In the genomic region with DNA sequence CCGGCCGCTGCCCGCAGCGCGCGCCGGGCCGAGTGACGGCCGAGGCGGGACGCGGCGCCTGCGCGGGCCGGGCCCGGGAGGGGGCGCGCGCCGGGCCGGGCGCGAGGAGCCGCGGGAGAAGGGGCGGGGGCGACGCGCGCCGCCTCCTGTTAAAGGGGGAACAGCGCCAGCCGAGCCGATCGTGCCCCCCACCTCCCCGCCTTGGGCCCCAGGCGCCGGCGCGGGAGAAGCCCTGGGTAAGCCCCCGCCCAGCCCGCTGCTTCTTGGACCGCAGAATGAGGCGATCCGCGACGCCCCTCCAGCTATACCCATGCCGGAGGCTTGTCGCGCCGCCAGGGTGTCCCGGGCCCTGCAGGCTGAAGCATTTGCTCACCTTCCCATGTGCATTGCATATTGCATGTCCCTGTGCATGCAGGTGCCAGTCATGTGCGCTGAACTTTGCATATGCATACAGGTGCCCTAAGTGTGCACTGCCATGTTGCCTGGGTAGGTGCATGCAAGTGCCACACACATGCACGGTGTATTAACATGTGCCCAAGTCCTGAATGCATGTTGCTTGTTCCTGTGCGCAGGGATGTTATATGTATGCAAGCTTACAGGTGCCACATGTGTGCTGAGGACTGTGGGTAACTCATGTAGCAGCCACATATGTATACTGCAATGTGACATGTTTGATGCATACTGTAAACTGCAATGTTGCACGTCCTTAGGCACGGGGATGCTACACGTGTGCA, we compare ENCODE assay signal across 8 cellular contexts. TPM values are rescaled to one million over a fixed set of nuclear protein-coding genes. Genes with fewer than 3 reads are reported as not detected.
DNase-seq lines count a peak whose midpoint lies in the region; ATAC-seq and TF ChIP-seq lines count a peak whose summit lies in the region.

A gene with protein sequence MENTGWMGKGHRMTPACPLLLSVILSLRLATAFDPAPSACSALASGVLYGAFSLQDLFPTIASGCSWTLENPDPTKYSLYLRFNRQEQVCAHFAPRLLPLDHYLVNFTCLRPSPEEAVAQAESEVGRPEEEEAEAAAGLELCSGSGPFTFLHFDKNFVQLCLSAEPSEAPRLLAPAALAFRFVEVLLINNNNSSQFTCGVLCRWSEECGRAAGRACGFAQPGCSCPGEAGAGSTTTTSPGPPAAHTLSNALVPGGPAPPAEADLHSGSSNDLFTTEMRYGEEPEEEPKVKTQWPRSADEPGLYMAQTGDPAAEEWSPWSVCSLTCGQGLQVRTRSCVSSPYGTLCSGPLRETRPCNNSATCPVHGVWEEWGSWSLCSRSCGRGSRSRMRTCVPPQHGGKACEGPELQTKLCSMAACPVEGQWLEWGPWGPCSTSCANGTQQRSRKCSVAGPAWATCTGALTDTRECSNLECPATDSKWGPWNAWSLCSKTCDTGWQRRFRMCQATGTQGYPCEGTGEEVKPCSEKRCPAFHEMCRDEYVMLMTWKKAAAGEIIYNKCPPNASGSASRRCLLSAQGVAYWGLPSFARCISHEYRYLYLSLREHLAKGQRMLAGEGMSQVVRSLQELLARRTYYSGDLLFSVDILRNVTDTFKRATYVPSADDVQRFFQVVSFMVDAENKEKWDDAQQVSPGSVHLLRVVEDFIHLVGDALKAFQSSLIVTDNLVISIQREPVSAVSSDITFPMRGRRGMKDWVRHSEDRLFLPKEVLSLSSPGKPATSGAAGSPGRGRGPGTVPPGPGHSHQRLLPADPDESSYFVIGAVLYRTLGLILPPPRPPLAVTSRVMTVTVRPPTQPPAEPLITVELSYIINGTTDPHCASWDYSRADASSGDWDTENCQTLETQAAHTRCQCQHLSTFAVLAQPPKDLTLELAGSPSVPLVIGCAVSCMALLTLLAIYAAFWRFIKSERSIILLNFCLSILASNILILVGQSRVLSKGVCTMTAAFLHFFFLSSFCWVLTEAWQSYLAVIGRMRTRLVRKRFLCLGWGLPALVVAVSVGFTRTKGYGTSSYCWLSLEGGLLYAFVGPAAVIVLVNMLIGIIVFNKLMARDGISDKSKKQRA (N-terminal part only) (minus strand): TSS at position 34 of the 734 bp plus-strand sequence. CDS start 7,119 bp downstream, outside the sequence.

- no peaks in the 10 kb centered on the region for H3K9me3 ChIP-seq in HAP-1
- no peaks in the 10 kb centered on the region for H3K9me3 ChIP-seq in neural cell (ENCODE audit: low read length)

- H3K9ac ChIP-seq in neural cell (ENCODE audit: low read length): peak within 1 kb of the TSS; percentile 84

- H4K20me1 ChIP-seq in neural cell (ENCODE audit: insufficient read depth): peaks cover 4% of the 10 kb centered on the region

- H3K4me3 Mint-ChIP-seq in endothelial cell (ENCODE audit: unreplicated experiment): peak within 1 kb of the TSS; percentile 78

- H3K36me3 Mint-ChIP-seq in endothelial cell (ENCODE audit: low read depth, unreplicated experiment): peaks cover 7% of the 10 kb centered on the region

- peak within 1 kb of the TSS; percentile 49 for H3K4me3 ChIP-seq in HAP-1
- H3K4me3 ChIP-seq in neural cell (ENCODE audit: low read length): peak within 1 kb of the TSS; percentile 90

- H3K36me3 ChIP-seq in HAP-1 (replicated peaks): no peaks in the 10 kb centered on the region
- no peaks in the 10 kb centered on the region for H3K36me3 ChIP-seq in neural cell (ENCODE audit: insufficient read depth, low read length)

- peaks cover 9% of the 10 kb centered on the region for H3K27me3 Mint-ChIP-seq in endothelial cell (ENCODE audit: unreplicated experiment)

- no peak for TF ChIP-seq CTCF in endothelial cell (IDR thresholded peaks at IDR 0.05; ENCODE audit: unreplicated experiment)
- TF ChIP-seq CTCF in neural cell (IDR thresholded peaks at IDR 0.05; ENCODE audit: poor library complexity, severe bottlenecking): peak; percentile 61

- TF ChIP-seq EP300 in neural cell (conservative IDR thresholded peaks at IDR 0.05; ENCODE audit: poor library complexity, severe bottlenecking): peak; percentile 43

- peaks cover 16% of the 10 kb centered on the region for H3K79me2 ChIP-seq in neural cell (replicated peaks; ENCODE audit: insufficient read depth, low read length)

- H3K9me3 Mint-ChIP-seq in endothelial cell (ENCODE audit: unreplicated experiment): no peaks in the 10 kb centered on the region

- H3K27me3 ChIP-seq in HAP-1 (ENCODE audit: low read depth) (no peaks in the 10 kb centered on the region; the same call in 1 of the 2 replicates), neural cell (ENCODE audit: insufficient read depth, low read depth, low read length) (no peaks in the 10 kb centered on the region)

- peak within 1 kb of the TSS; percentile 97 for H3K4me2 ChIP-seq in neural cell (ENCODE audit: low read length)

- no peaks in the 10 kb centered on the region for H3K9me2 ChIP-seq in neural cell (ENCODE audit: insufficient read depth, low read length)

- ATAC-seq in GM18502 (IDR thresholded peaks at IDR 0.05; ENCODE audit: poor library complexity, unreplicated experiment) (no peak), GM21447 (IDR thresholded peaks at IDR 0.05; ENCODE audit: unreplicated experiment) (no peak), HG03432 (IDR thresholded peaks at IDR 0.05; ENCODE audit: unreplicated experiment) (no peak)

- peaks cover 8% of the 10 kb centered on the region for H3K4me1 Mint-ChIP-seq in endothelial cell (ENCODE audit: unreplicated experiment)

- peak within 1 kb of the TSS; percentile 59 for H3K27ac ChIP-seq in neural cell (ENCODE audit: low read length)

- DNase-seq in AG20443 (ENCODE audit: low spot score): peak; percentile 81
- DNase-seq in HAP-1 (ENCODE audit: low spot score in 2 of 2): peak in 1 of 2 experiments; percentile 63
- peak; percentile 21 for DNase-seq in T-helper 9 cell
- DNase-seq in endothelial cell (ENCODE audit: low spot score): no peak

- peaks cover 20% of the 10 kb centered on the region for H3K4me1 ChIP-seq in HAP-1

- H3K27ac Mint-ChIP-seq in endothelial cell (ENCODE audit: unreplicated experiment): no peak within 1 kb of the TSS

- in situ Hi-C loops in HAP-1 (cut with MboI; ENCODE audit: low sequenced_read_pairs): no loop called here

- TF ChIP-seq RAD21 in neural cell (conservative IDR thresholded peaks at IDR 0.05): peak; percentile 44

- H2AFZ ChIP-seq in neural cell (ENCODE audit: low read depth, low read length): no peak within 1 kb of the TSS

- no peaks in the 10 kb centered on the region for H3F3A ChIP-seq in neural cell (ENCODE audit: insufficient read depth, low read length, poor library complexity, severe bottlenecking)

TF ChIP-seq in neural cell, 6 proteins besides CTCF, POLR2A, EP300 and RAD21:
- TF ChIP-seq POLR2AphosphoS5 (IDR thresholded peaks at IDR 0.05): peak; percentile 24
- peak; percentile 53 for TF ChIP-seq SMC3 (conservative IDR thresholded peaks at IDR 0.05; ENCODE audit: poor library complexity)
- TF ChIP-seq MXI1 (conservative IDR thresholded peaks at IDR 0.05; ENCODE audit: poor library complexity, severe bottlenecking): peak; percentile 94
- TF ChIP-seq, protein P1, sequence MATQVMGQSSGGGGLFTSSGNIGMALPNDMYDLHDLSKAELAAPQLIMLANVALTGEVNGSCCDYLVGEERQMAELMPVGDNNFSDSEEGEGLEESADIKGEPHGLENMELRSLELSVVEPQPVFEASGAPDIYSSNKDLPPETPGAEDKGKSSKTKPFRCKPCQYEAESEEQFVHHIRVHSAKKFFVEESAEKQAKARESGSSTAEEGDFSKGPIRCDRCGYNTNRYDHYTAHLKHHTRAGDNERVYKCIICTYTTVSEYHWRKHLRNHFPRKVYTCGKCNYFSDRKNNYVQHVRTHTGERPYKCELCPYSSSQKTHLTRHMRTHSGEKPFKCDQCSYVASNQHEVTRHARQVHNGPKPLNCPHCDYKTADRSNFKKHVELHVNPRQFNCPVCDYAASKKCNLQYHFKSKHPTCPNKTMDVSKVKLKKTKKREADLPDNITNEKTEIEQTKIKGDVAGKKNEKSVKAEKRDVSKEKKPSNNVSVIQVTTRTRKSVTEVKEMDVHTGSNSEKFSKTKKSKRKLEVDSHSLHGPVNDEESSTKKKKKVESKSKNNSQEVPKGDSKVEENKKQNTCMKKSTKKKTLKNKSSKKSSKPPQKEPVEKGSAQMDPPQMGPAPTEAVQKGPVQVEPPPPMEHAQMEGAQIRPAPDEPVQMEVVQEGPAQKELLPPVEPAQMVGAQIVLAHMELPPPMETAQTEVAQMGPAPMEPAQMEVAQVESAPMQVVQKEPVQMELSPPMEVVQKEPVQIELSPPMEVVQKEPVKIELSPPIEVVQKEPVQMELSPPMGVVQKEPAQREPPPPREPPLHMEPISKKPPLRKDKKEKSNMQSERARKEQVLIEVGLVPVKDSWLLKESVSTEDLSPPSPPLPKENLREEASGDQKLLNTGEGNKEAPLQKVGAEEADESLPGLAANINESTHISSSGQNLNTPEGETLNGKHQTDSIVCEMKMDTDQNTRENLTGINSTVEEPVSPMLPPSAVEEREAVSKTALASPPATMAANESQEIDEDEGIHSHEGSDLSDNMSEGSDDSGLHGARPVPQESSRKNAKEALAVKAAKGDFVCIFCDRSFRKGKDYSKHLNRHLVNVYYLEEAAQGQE (IDR thresholded peaks at IDR 0.05; ENCODE audit: borderline replicate concordance): no peak
- no peak for TF ChIP-seq EZH2 (IDR thresholded peaks at IDR 0.05; ENCODE audit: borderline replicate concordance, insufficient read depth, low read length, poor library complexity, severe bottlenecking)
- no peak for TF ChIP-seq TAF1 (IDR thresholded peaks at IDR 0.05; ENCODE audit: low read depth)

RNA-seq across cellular contexts. Expression of the gene that starts here (rescaled TPM):
- total RNA-seq in endothelial cell (ENCODE audit: unreplicated experiment): 0.44 TPM
- polyA plus RNA-seq in neural cell: 45.0 and 51.8 TPM in 2 replicates
- polyA minus RNA-seq in neural cell: 57.1 and 63.8 TPM in 2 replicates
